ENCODE assay signal across 25 cellular contexts in the genomic region with DNA sequence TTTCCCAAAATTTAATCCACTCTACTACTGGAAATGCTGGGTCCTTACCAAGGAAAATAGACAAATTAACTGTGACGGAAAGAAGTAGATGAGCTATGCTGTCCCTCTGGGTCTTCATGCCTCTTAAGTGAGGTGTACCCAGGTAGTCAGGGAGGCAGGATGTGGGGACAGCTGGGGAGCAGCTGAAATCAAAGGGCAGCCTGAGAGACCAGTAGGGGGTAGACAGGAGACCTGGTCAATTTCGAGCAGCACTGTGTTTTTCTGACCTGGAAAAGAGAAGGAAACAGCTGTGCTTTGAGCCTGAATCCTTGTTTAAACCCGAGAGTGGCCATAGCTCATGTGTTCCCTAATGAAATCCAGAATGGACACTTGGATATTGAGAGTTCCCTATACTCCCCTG.
DNase-seq lines count a peak whose midpoint lies in the region; ATAC-seq, FAIRE-seq and TF ChIP-seq lines count a peak whose summit lies in the region.
"Had no signal": no experiment of that assay in that cellular context is flagged by ENCODE, and none has a peak within 500 bp of the region (broad histone marks: within the 10 kb centered on the region; RNA-seq: fewer than 3 reads in every experiment).

No MANE protein-coding gene starts in this region.

- no peak overlapping the region for H4K8ac ChIP-seq in neuronal stem cell (ENCODE audit: low read depth, low read length)

- no peaks in the 10 kb centered on the region for H3K9me3 ChIP-seq in HCT116 (ENCODE audit: control insufficient read depth in 1 of 2, insufficient read depth in 1 of 2, low read depth in 1 of 2, low read length in 2 of 2)
- no peaks in the 10 kb centered on the region for H3K9me3 ChIP-seq in astrocyte (ENCODE audit: insufficient read depth, low read depth, low read length)
- peaks cover 0 to 2% of the 10 kb centered on the region in 2 donors for H3K9me3 ChIP-seq in neuronal stem cell (replicated peaks in 1 of 2; ENCODE audit: control insufficient read depth in 2 of 2, insufficient read depth in 1 of 2, low read depth in 1 of 2, low read length in 2 of 2)
- H3K9me3 ChIP-seq: A549; BLaER1 treated with 17β-estradiol and CSF1 and Interleukin-3, amounts not matched to agents 10 nM and 100 nM had no signal

- H2AK5ac ChIP-seq in neuronal stem cell (ENCODE audit: low read depth, low read length): no peak overlapping the region

- H4K91ac ChIP-seq in neuronal stem cell (ENCODE audit: low read depth, low read length, poor library complexity): no peak overlapping the region

- BruUV-seq in HCT116 (replicated peaks; lab: Mats Ljungman, UMichigan): no TSS peak

- no peaks in the 10 kb centered on the region for H3K36me3 ChIP-seq in HCT116 (ENCODE audit: control insufficient read depth in 1 of 2, insufficient read depth in 2 of 2, low read length in 2 of 2)
- no peaks in the 10 kb centered on the region for H3K36me3 ChIP-seq in astrocyte (ENCODE audit: insufficient read depth, low read length)
- H3K36me3 ChIP-seq in neuronal stem cell (replicated peaks in 1 of 2; ENCODE audit: control insufficient read depth in 2 of 2, insufficient read depth in 2 of 2, low read length in 2 of 2): no peaks in the 10 kb centered on the region
- H3K36me3 ChIP-seq: BLaER1 treated with 17β-estradiol and CSF1 and Interleukin-3, amounts not matched to agents 10 nM and 100 nM had no signal

- H3K23ac ChIP-seq in neuronal stem cell (ENCODE audit: low read depth, low read length, poor library complexity): no peak overlapping the region

- H2BK120ac ChIP-seq in neuronal stem cell (ENCODE audit: low read depth, low read length): no peak overlapping the region

- no peak overlapping the region for H3K14ac ChIP-seq in neuronal stem cell (ENCODE audit: low read length)

- peaks cover 8% of the 10 kb centered on the region for H3K4me1 Mint-ChIP-seq in astrocyte (ENCODE audit: low read depth, unreplicated experiment)
- no peaks in the 10 kb centered on the region for H3K4me1 Mint-ChIP-seq in activated CD4-positive, alpha-beta T cell treated with anti-CD3 and anti-CD28 coated beads for 36 hours
- H3K4me1 Mint-ChIP-seq: T-cell had no signal

- peaks cover 0 to 4% of the 10 kb centered on the region in 2 experiments; a peak in 1 of 4 replicates for H3K4me1 ChIP-seq in HCT116 (ENCODE audit: control insufficient read depth in 1 of 2, insufficient read depth in 2 of 2, low read length in 2 of 2)
- H3K4me1 ChIP-seq in astrocyte (ENCODE audit: insufficient read depth, low read length): no peaks in the 10 kb centered on the region
- no peaks in the 10 kb centered on the region for H3K4me1 ChIP-seq in neuronal stem cell (ENCODE audit: control insufficient read depth in 2 of 2, insufficient read depth in 1 of 2, low read depth in 1 of 2, low read length in 2 of 2)
- H3K4me1 ChIP-seq: A549 had no signal

- no peak overlapping the region for H3K27ac Mint-ChIP-seq in astrocyte (ENCODE audit: unreplicated experiment)
- H3K27ac Mint-ChIP-seq in activated CD4-positive, alpha-beta T cell treated with anti-CD3 and anti-CD28 coated beads for 36 hours: no peak overlapping the region
- H3K27ac Mint-ChIP-seq: CD4-positive, alpha-beta T cell; T-cell had no signal

- H3K18ac ChIP-seq in neuronal stem cell (ENCODE audit: low read length): no peak overlapping the region

- POLR2A ChIA-PET in HCT116 (lab: Charles Lee): no interaction called here
- POLR2A ChIA-PET in activated CD4-positive, alpha-beta T cell treated with anti-CD3 and anti-CD28 coated beads for 36 hours (lab: Charles Lee): no interaction called here

- H3K79me1 ChIP-seq in neuronal stem cell (ENCODE audit: low read depth, low read length): no peaks in the 10 kb centered on the region

- H3K9me3 Mint-ChIP-seq in astrocyte (ENCODE audit: unreplicated experiment): no peaks in the 10 kb centered on the region
- no peaks in the 10 kb centered on the region for H3K9me3 Mint-ChIP-seq in activated CD4-positive, alpha-beta T cell treated with anti-CD3 and anti-CD28 coated beads for 36 hours (ENCODE audit: low read depth)

- H3K27me3 ChIP-seq in HCT116 (ENCODE audit: insufficient read depth, low read length) (no peaks in the 10 kb centered on the region), astrocyte (ENCODE audit: insufficient read depth, low read length) (no peaks in the 10 kb centered on the region), neuronal stem cell (ENCODE audit: control insufficient read depth in 3 of 3, insufficient read depth in 3 of 3, low read depth in 1 of 3, low read length in 3 of 3) (no peaks in the 10 kb centered on the region), dorsolateral prefrontal cortex (no peaks in the 10 kb centered on the region)
- H3K27me3 ChIP-seq: BLaER1 treated with 17β-estradiol and CSF1 and Interleukin-3, amounts not matched to agents 10 nM and 100 nM had no signal

- TF ChIP-seq CTCF in HCT116 (IDR thresholded peaks at IDR 0.05 in 2 of 3, conservative IDR thresholded peaks at IDR 0.05 in 1 of 3; ENCODE audit: borderline replicate concordance in 1 of 3, insufficient read depth in 1 of 3, low read depth in 2 of 3, low read length in 2 of 3) (no peak), astrocyte (IDR thresholded peaks at IDR 0.05; ENCODE audit: insufficient read depth, low read depth, low read length) (no peak), dorsolateral prefrontal cortex (IDR thresholded peaks at IDR 0.05 in 54 of 56, conservative IDR thresholded peaks at IDR 0.05 in 2 of 56; ENCODE audit: low read depth in 1 of 56, partially characterized antibody in 56 of 56) (no peak)

- H3K4me2 ChIP-seq in HCT116 (ENCODE audit: low read length): no peak overlapping the region
- no peak overlapping the region for H3K4me2 ChIP-seq in astrocyte (ENCODE audit: low read length)
- no peak overlapping the region for H3K4me2 ChIP-seq in neuronal stem cell (ENCODE audit: insufficient read depth, low read length, poor library complexity, severe bottlenecking)
- H3K4me2 ChIP-seq: A549 had no signal

- no peaks in the 10 kb centered on the region for H3K27me3 Mint-ChIP-seq in astrocyte (ENCODE audit: low read depth, unreplicated experiment)
- no peaks in the 10 kb centered on the region for H3K27me3 Mint-ChIP-seq in activated CD4-positive, alpha-beta T cell treated with anti-CD3 and anti-CD28 coated beads for 36 hours
- H3K27me3 Mint-ChIP-seq: CD4-positive, alpha-beta T cell; T-cell had no signal

- ATAC-seq in HCT116: peak; percentile 47; the same call in 1 of the 2 replicates
- ATAC-seq in activated CD4-positive, alpha-beta T cell treated with anti-CD3 and anti-CD28 coated beads for 36 hours: no peak
- ATAC-seq: A549, PC-3, Right ventricle myocardium inferior, T-cell had no signal

- no peak overlapping the region for H3K4me3 Mint-ChIP-seq in astrocyte (ENCODE audit: unreplicated experiment)
- no peak overlapping the region for H3K4me3 Mint-ChIP-seq in activated CD4-positive, alpha-beta T cell treated with anti-CD3 and anti-CD28 coated beads for 36 hours
- H3K4me3 Mint-ChIP-seq: CD4-positive, alpha-beta T cell; T-cell had no signal

- intact Hi-C loops in HCT116 (cut with micrococcal nuclease): no loop called here
- intact Hi-C loops in activated CD4-positive, alpha-beta T cell treated with anti-CD3 and anti-CD28 coated beads for 36 hours (cut with DNase I, micrococcal nuclease): no loop called here
- intact Hi-C loops in dorsolateral prefrontal cortex (cut with DNase I): no loop called here

- H4K20me1 ChIP-seq in HCT116 (ENCODE audit: insufficient read depth) (no peaks in the 10 kb centered on the region), astrocyte (ENCODE audit: insufficient read depth, low read length) (no peaks in the 10 kb centered on the region)
- H4K20me1 ChIP-seq: BLaER1 treated with 17β-estradiol and CSF1 and Interleukin-3, amounts not matched to agents 10 nM and 100 nM had no signal

- RAD21 ChIA-PET in HCT116 (lab: Charles Lee; ENCODE audit: low non-redundant PET in 1 of 2, low total read pairs in 2 of 2, uncharacterized antibody in 2 of 2, unreplicated experiment in 2 of 2): no interaction called here

- H2AFZ ChIP-seq in HCT116 (ENCODE audit: low read depth, low read length, poor library complexity, severe bottlenecking) (no peak overlapping the region), astrocyte (ENCODE audit: low read depth, low read length) (peak overlapping the region; percentile 39), neuronal stem cell (ENCODE audit: low read length) (peak overlapping the region; percentile 39)

- TF ChIP-seq RAD21 in HCT116 (IDR thresholded peaks at IDR 0.05; ENCODE audit: low read depth): no peak

- CTCF ChIA-PET in HCT116 (lab: Charles Lee): no interaction called here
- CTCF ChIA-PET in activated CD4-positive, alpha-beta T cell treated with anti-CD3 and anti-CD28 coated beads for 36 hours (lab: Charles Lee): no interaction called here

- TF ChIP-seq POLR2A in HCT116 (IDR thresholded peaks at IDR 0.05; ENCODE audit: borderline replicate concordance, extremely low read depth, insufficient read depth, insufficient read length): no peak

- H3K27ac ChIP-seq in HCT116 (ENCODE audit: low read depth, low read length): no peak overlapping the region
- H3K27ac ChIP-seq in astrocyte (ENCODE audit: low read depth, low read length): no peak overlapping the region
- no peak overlapping the region for H3K27ac ChIP-seq in neuronal stem cell (replicated peaks; ENCODE audit: low read length)
- no peak overlapping the region for H3K27ac ChIP-seq in dorsolateral prefrontal cortex
- H3K27ac ChIP-seq: A549; BLaER1 treated with 17β-estradiol and CSF1 and Interleukin-3, amounts not matched to agents 10 nM and 100 nM had no signal

- no peaks in the 10 kb centered on the region for H3K36me3 Mint-ChIP-seq in astrocyte (ENCODE audit: low read depth, unreplicated experiment)
- no peaks in the 10 kb centered on the region for H3K36me3 Mint-ChIP-seq in activated CD4-positive, alpha-beta T cell treated with anti-CD3 and anti-CD28 coated beads for 36 hours (ENCODE audit: low read depth)
- H3K36me3 Mint-ChIP-seq: T-cell had no signal

- H2BK15ac ChIP-seq in neuronal stem cell (ENCODE audit: low read length): no peak overlapping the region

- H3K9me2 ChIP-seq in HCT116 (ENCODE audit: insufficient read depth): no peaks in the 10 kb centered on the region

- no peak overlapping the region for H3K4me3 ChIP-seq in HCT116 (replicated peaks in 1 of 2; ENCODE audit: low read depth in 1 of 2, low read length in 2 of 2)
- H3K4me3 ChIP-seq in astrocyte (ENCODE audit: insufficient read depth, low read depth, low read length): no peak overlapping the region
- H3K4me3 ChIP-seq in neuronal stem cell (ENCODE audit: low read length in 2 of 2): no peak overlapping the region
- H3K4me3 ChIP-seq in dorsolateral prefrontal cortex: no peak overlapping the region
- H3K4me3 ChIP-seq: A549; BLaER1 treated with 17β-estradiol and CSF1 and Interleukin-3, amounts not matched to agents 10 nM and 100 nM had no signal

- no peak overlapping the region for H2BK12ac ChIP-seq in neuronal stem cell (ENCODE audit: low read length)

- WGBS in neuronal stem cell (ENCODE audit: extremely low coverage in 2 of 2, insufficient read length in 2 of 2, insufficient replicate concordance in 1 of 2), 2 donors: no CpG with 5 or more reads among the region's 3 CpGs

- no peak for DNase-seq in HCT116 (ENCODE audit: low read depth, low spot score)
- no peak for DNase-seq in astrocyte (ENCODE audit: low read depth)
- DNase-seq in iPS DF 19.7 (ENCODE audit: low read depth, low spot score): peak; percentile 15
- DNase-seq in neuronal stem cell (ENCODE audit: low spot score): no peak
- DNase-seq in activated CD4-positive, alpha-beta T cell treated with anti-CD3 and anti-CD28 coated beads for 36 hours: no peak
- no peak for DNase-seq in dorsolateral prefrontal cortex
- DNase-seq in NCI-H1092 (lab: John Stamatoyannopoulos, UW): no peak
- DNase-seq in activated naive CD4-positive, alpha-beta T cell (lab: John Stamatoyannopoulos, UW): no peak
- DNase-seq: AML-193; CD4-positive, alpha-beta T cell; EL; GDM1; NCI-H1105; NCI-H146; NCI-H1930; NCI-H2107; NCI-H524 treated with DMSO at 0.1 percent for 48 hours; NCI-H82; NK-92 treated with Interleukin-12 subunit alpha and Interleukin-12 subunit beta, amount 100 ng/mL, for 24 hours; PC-3; T-cell had no signal

- H2BK5ac ChIP-seq in neuronal stem cell (ENCODE audit: low read length): no peak overlapping the region

- no peak overlapping the region for H3K4ac ChIP-seq in neuronal stem cell (ENCODE audit: low read length)

- H3K79me2 ChIP-seq in HCT116 (ENCODE audit: insufficient read depth, low read length): no peaks in the 10 kb centered on the region
- H3K79me2 ChIP-seq in astrocyte (ENCODE audit: insufficient read depth, low read length): no peaks in the 10 kb centered on the region

- no peak overlapping the region for H3K9ac ChIP-seq in HCT116 (ENCODE audit: low read length)
- no peak overlapping the region for H3K9ac ChIP-seq in astrocyte (ENCODE audit: low read length)
- no peak overlapping the region for H3K9ac ChIP-seq in neuronal stem cell (ENCODE audit: low read depth, low read length, poor library complexity)
- H3K9ac ChIP-seq: BLaER1 treated with 17β-estradiol and CSF1 and Interleukin-3, amounts not matched to agents 10 nM and 100 nM had no signal

- FAIRE-seq in astrocyte (lab: Jason Lieb, UNC): no peak
- FAIRE-seq: A549, GM12891 had no signal
